16 cellular contexts compared by ENCODE assay signal in genomic region chr9:135288941-135289534, GRCh38.
DNase-seq lines count a peak whose midpoint lies in the region; ATAC-seq and TF ChIP-seq lines count a peak whose summit lies in the region.
"Had no signal": no experiment of that assay in that cellular context is flagged by ENCODE, and none has a peak within 500 bp of the region (broad histone marks: within the 10 kb centered on the region; RNA-seq: fewer than 3 reads in every experiment).

No MANE protein-coding gene starts in this region.

- H3K27me3 ChIP-seq in spleen (replicated peaks in 1 of 7) = peaks cover 0 to 18% (median 0%) of the 10 kb centered on the region in 7 donors
- H3K27me3 ChIP-seq in body of pancreas = no peaks in the 10 kb centered on the region

- TF ChIP-seq POLR2A in spleen (IDR thresholded peaks at IDR 0.05) (no peak), body of pancreas (IDR thresholded peaks at IDR 0.05) (no peak)

- no peak overlapping the region for H3K27ac ChIP-seq in spleen
- peak overlapping the region in 1 of 4 donors; percentile 10 for H3K27ac ChIP-seq in body of pancreas
- H3K27ac ChIP-seq: 22Rv1, HL-60 had no signal

- no peaks in the 10 kb centered on the region for H3K36me3 ChIP-seq in spleen
- no peaks in the 10 kb centered on the region for H3K36me3 ChIP-seq in body of pancreas (replicated peaks in 1 of 2; ENCODE audit: insufficient read depth in 1 of 2, low read depth in 2 of 2)

- ATAC-seq in Right ventricle myocardium inferior (no peak), esophagus mucosa (peak; percentile 38), body of pancreas (no peak)

- TF ChIP-seq CTCF in spleen (IDR thresholded peaks at IDR 0.05 in 8 of 11, conservative IDR thresholded peaks at IDR 0.05 in 3 of 11) (no peak), progenitor cell of endocrine pancreas (IDR thresholded peaks at IDR 0.05; ENCODE audit: unreplicated experiment) (no peak), body of pancreas (IDR thresholded peaks at IDR 0.05) (no peak)

- intact Hi-C loops in cardiac septum (cut with DNase I) = no loop called here
- intact Hi-C loops in Right ventricle myocardium inferior (cut with DNase I) = no loop called here
- intact Hi-C loops in spleen (cut with DNase I; ENCODE audit: low total_unique reads) = no loop called here
- intact Hi-C loops in body of pancreas (cut with DNase I) = no loop called here

- H3K27me3 Mint-ChIP-seq in progenitor cell of endocrine pancreas = peaks cover 36% of the 10 kb centered on the region

- H3K4me3 ChIP-seq in spleen = no peak overlapping the region
- no peak overlapping the region for H3K4me3 ChIP-seq in body of pancreas

- H3K4me1 Mint-ChIP-seq in progenitor cell of endocrine pancreas (ENCODE audit: low read depth) = peaks cover 2% of the 10 kb centered on the region

- no peak overlapping the region for H3K4me3 Mint-ChIP-seq in progenitor cell of endocrine pancreas (ENCODE audit: low read depth)

- H3K36me3 Mint-ChIP-seq in progenitor cell of endocrine pancreas (ENCODE audit: insufficient read depth) = no peaks in the 10 kb centered on the region

- peak; percentile 75 for DNase-seq in cardiac septum (ENCODE audit: low spot score)
- no peak for DNase-seq in Right ventricle myocardium inferior (ENCODE audit: missing footprints)
- DNase-seq in NCI-H2029 treated with DMSO at 0.1 percent for 48 hours (lab: John Stamatoyannopoulos, UW) = peak; percentile 17
- peak; percentile 41 for DNase-seq in spleen
- no peak for DNase-seq in OCI-M2 (lab: John Stamatoyannopoulos, UW; ENCODE audit: unreplicated experiment)
- no peak for DNase-seq in progenitor cell of endocrine pancreas (ENCODE audit: low spot score, unreplicated experiment)
- DNase-seq in body of pancreas = no peak
- DNase-seq: DMS 273 treated with DMSO at 0.1 percent for 48 hours, EL, H7, NCI-H1436 treated with DMSO at 0.1 percent for 48 hours, NCI-H524, SIG-M5 had no signal

- H3K9me3 ChIP-seq in spleen = no peaks in the 10 kb centered on the region
- no peaks in the 10 kb centered on the region for H3K9me3 ChIP-seq in body of pancreas

- H3K27ac Mint-ChIP-seq in progenitor cell of endocrine pancreas = no peak overlapping the region

- H3K4me1 ChIP-seq in spleen = no peaks in the 10 kb centered on the region
- H3K4me1 ChIP-seq in body of pancreas = peaks cover 39% of the 10 kb centered on the region

- no peaks in the 10 kb centered on the region for H3K9me3 Mint-ChIP-seq in progenitor cell of endocrine pancreas (ENCODE audit: low read depth)

- WGBS in spleen, 5 donors = 58 to 65% (median 63%) methylated on average over 22 of the region's 22 CpGs
- 69 to 75% methylated on average over 21 to 22 of the region's 22 CpGs for WGBS in body of pancreas, 2 donors

Comparison
In these comparisons a context has a peak if more than half of its experiments do, and no peak if none do; other contexts are left out.
1. DNase-seq: peak in cardiac septum (single experiment), NCI-H2029 treated with DMSO at 0.1 percent for 48 hours (single experiment) and spleen (single experiment); none in Right ventricle myocardium inferior (single experiment), OCI-M2 (single experiment), progenitor cell of endocrine pancreas (single experiment) and body of pancreas (0 of 4).